Comparison of ENCODE assay signal across 1 cellular context in the genomic region with DNA sequence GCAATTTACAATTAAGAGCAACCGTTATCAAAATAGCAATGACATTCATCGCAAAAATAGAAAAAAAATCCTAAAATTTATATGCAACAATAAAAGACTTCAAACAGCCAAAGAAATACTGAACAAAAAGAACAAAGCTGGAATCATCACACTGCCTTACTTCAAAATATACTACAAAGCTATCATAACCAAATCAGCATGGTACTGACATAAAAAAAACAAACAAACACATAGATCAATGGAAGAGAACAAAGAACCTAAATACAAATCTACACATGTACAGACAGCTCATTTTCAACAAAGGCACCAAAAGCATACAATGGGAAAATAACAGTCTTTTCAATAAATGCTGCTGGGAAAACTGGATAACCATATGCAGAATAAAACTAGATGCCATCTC.
TF ChIP-seq lines count a peak whose summit lies in the region.

No MANE protein-coding gene starts in this region.

TF ChIP-seq in K562, 482 proteins besides CTCF, POLR2A, EP300 and RAD21 (continued from another document):
- TF ChIP-seq ZBTB12 (CRISPR knock-in tag; IDR thresholded peaks at IDR 0.05) (no peak), TCFL5 (CRISPR knock-in tag; conservative IDR thresholded peaks at IDR 0.05) (no peak), ATF3 (IDR thresholded peaks at IDR 0.05) (no peak), ATF3 (CRISPR knock-in tag; conservative IDR thresholded peaks at IDR 0.05) (no peak), RNF219 (CRISPR knock-in tag; IDR thresholded peaks at IDR 0.05) (no peak), RBM25 (IDR thresholded peaks at IDR 0.05; ENCODE audit: low read depth, low read length, severe bottlenecking) (peak; percentile 42), FOXM1 (IDR thresholded peaks at IDR 0.05; ENCODE audit: low read depth) (no peak), FOXM1 (CRISPR knock-in tag; IDR thresholded peaks at IDR 0.05; ENCODE audit: low read depth) (no peak), SRSF7 (optimal IDR thresholded peaks at IDR 0.05; ENCODE audit: low read depth, low read length) (no peak), ZNF707 (CRISPR knock-in tag; conservative IDR thresholded peaks at IDR 0.05) (no peak), PPARD (CRISPR knock-in tag; IDR thresholded peaks at IDR 0.05) (no peak), BCOR (IDR thresholded peaks at IDR 0.05) (peak; percentile 53; the same call in 1 of the 2 replicates), ZNF143 (CRISPR knock-in tag; IDR thresholded peaks at IDR 0.05) (no peak), SP2 (IDR thresholded peaks at IDR 0.05; ENCODE audit: extremely low read depth, low read depth, low read length, poor library complexity, severe bottlenecking) (no peak), NR2C2 (CRISPR knock-in tag; IDR thresholded peaks at IDR 0.05) (no peak), NR2C2 (tag; IDR thresholded peaks at IDR 0.05) (no peak), LCOR (CRISPR knock-in tag; IDR thresholded peaks at IDR 0.05) (no peak), TBL1XR1 (IDR thresholded peaks at IDR 0.05; ENCODE audit: low read length in 2 of 2) (no peak), SMARCA5 (IDR thresholded peaks at IDR 0.05) (0 out of 2 replicates have a peak, but pooled peaks have one; percentile 46), RFX7 (CRISPR knock-in tag; IDR thresholded peaks at IDR 0.05) (no peak), ZNF639 (CRISPR knock-in tag; conservative IDR thresholded peaks at IDR 0.05 in 1 of 2, IDR thresholded peaks at IDR 0.05 in 1 of 2) (no peak)
- TF ChIP-seq, protein P1, sequence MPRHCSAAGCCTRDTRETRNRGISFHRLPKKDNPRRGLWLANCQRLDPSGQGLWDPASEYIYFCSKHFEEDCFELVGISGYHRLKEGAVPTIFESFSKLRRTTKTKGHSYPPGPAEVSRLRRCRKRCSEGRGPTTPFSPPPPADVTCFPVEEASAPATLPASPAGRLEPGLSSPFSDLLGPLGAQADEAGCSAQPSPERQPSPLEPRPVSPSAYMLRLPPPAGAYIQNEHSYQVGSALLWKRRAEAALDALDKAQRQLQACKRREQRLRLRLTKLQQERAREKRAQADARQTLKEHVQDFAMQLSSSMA (CRISPR knock-in tag; IDR thresholded peaks at IDR 0.05): no peak
- TF ChIP-seq, protein P2, sequence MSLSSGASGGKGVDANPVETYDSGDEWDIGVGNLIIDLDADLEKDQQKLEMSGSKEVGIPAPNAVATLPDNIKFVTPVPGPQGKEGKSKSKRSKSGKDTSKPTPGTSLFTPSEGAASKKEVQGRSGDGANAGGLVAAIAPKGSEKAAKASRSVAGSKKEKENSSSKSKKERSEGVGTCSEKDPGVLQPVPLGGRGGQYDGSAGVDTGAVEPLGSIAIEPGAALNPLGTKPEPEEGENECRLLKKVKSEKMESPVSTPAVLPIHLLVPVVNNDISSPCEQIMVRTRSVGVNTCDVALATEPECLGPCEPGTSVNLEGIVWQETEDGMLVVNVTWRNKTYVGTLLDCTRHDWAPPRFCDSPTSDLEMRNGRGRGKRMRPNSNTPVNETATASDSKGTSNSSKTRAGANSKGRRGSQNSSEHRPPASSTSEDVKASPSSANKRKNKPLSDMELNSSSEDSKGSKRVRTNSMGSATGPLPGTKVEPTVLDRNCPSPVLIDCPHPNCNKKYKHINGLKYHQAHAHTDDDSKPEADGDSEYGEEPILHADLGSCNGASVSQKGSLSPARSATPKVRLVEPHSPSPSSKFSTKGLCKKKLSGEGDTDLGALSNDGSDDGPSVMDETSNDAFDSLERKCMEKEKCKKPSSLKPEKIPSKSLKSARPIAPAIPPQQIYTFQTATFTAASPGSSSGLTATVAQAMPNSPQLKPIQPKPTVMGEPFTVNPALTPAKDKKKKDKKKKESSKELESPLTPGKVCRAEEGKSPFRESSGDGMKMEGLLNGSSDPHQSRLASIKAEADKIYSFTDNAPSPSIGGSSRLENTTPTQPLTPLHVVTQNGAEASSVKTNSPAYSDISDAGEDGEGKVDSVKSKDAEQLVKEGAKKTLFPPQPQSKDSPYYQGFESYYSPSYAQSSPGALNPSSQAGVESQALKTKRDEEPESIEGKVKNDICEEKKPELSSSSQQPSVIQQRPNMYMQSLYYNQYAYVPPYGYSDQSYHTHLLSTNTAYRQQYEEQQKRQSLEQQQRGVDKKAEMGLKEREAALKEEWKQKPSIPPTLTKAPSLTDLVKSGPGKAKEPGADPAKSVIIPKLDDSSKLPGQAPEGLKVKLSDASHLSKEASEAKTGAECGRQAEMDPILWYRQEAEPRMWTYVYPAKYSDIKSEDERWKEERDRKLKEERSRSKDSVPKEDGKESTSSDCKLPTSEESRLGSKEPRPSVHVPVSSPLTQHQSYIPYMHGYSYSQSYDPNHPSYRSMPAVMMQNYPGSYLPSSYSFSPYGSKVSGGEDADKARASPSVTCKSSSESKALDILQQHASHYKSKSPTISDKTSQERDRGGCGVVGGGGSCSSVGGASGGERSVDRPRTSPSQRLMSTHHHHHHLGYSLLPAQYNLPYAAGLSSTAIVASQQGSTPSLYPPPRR (CRISPR knock-in tag; IDR thresholded peaks at IDR 0.05; ENCODE audit: borderline replicate concordance): no peak
- TF ChIP-seq, protein P3, sequence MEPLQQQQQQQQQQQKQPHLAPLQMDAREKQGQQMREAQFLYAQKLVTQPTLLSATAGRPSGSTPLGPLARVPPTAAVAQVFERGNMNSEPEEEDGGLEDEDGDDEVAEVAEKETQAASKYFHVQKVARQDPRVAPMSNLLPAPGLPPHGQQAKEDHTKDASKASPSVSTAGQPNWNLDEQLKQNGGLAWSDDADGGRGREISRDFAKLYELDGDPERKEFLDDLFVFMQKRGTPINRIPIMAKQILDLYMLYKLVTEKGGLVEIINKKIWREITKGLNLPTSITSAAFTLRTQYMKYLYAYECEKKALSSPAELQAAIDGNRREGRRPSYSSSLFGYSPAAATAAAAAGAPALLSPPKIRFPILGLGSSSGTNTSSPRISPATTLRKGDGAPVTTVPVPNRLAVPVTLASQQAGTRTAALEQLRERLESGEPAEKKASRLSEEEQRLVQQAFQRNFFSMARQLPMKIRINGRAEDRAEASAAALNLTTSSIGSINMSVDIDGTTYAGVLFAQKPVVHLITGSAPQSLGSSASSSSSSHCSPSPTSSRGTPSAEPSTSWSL (CRISPR knock-in tag; IDR thresholded peaks at IDR 0.05; ENCODE audit: borderline replicate concordance): no peak
